Comparison of ENCODE assay signal across 8 cellular contexts in the genomic region with DNA sequence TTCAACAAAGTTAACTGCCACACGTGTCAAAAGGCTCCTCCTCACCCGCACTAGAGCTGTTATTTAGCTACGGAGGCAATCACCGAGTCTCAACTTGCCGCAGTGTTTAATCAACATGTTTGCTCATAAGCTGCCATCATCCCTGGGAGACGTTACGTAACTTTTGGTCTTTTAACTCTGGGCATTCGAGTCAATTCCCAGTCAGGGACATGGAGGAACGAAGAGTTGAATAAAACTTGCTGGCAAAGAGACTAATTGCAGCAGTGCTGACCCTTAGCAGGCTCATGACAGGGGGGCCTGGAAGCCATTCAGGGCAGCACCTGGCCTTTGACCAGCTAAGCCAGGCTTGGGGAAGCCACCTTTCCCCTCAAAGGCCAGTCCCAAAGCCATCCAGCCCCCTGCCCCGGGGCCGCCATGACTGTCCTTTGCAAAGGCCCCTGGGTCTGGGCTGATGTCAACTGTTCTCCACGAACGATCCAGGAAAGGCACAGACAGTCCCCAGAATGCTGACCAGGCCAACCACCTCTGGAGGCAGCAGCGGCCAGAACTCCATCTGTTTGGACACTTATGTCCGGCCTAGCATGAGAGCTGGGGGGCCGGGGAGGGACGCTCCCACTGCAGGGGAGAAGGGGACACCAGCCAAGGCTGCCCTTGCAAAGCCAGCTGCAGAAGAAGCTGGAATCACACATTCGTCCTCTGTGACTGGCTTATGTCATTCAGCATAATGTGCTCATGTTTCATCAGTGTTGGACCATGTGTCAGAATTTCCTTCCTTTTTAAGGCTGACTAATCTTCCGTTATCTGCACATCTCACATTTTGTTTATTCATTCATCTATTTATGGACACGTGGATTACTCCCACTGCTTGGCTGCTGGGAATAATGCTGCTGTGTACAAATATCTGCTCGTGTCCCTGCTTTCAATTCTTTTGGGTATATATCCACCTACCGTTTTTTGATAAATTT. TPM values are rescaled to one million over a fixed set of nuclear protein-coding genes. Genes with fewer than 3 reads are reported as not detected.
DNase-seq lines count a peak whose midpoint lies in the region; ATAC-seq and TF ChIP-seq lines count a peak whose summit lies in the region.

No MANE protein-coding gene starts in this region.

- peak overlapping the region; percentile 24 for H3K27ac ChIP-seq in neutrophil

- no peaks in the 10 kb centered on the region for H3K36me3 ChIP-seq in neutrophil

- TF ChIP-seq CTCF in neutrophil (IDR thresholded peaks at IDR 0.05) = no peak

- peaks cover 12 to 15% of the 10 kb centered on the region in 2 experiments for H3K4me1 ChIP-seq in neutrophil (ENCODE audit: control insufficient read depth in 1 of 2, insufficient read depth in 1 of 2, low read depth in 1 of 2, low read length in 1 of 2)

- no peak for ATAC-seq in HG03097 (IDR thresholded peaks at IDR 0.05; ENCODE audit: low FRiP score, unreplicated experiment)
- ATAC-seq in GM19452 (IDR thresholded peaks at IDR 0.05; ENCODE audit: unreplicated experiment) = no peak

- H3K27me3 ChIP-seq in neutrophil = peaks cover 18% of the 10 kb centered on the region

- DNase-seq in EL = peak; percentile 62
- DNase-seq in OCI-M1 (lab: John Stamatoyannopoulos, UW) = peak; percentile 57
- DNase-seq in fibroblast of gingiva (ENCODE audit: low read depth) = peak; percentile 24
- no peak for DNase-seq in NCI-H82 (lab: John Stamatoyannopoulos, UW)
- DNase-seq in mesenteric fat pad (ENCODE audit: low spot score) = no peak

- H3K9me3 ChIP-seq in neutrophil = no peaks in the 10 kb centered on the region

- no peak overlapping the region for H3K4me3 ChIP-seq in neutrophil (ENCODE audit: low read depth in 1 of 2, low read length in 1 of 2)

RNA-seq across cellular contexts. Expression of gene PCSK6, which starts 43.7 kb away (rescaled TPM):
- 16.9 TPM for total RNA-seq in mesenteric fat pad

Comparison
In these comparisons a context has a peak if more than half of its experiments do, and no peak if none do; other contexts are left out.
1. DNase-seq: peak in EL (single experiment), OCI-M1 (single experiment) and fibroblast of gingiva (single experiment); none in NCI-H82 (single experiment) and mesenteric fat pad (single experiment).